10 cellular contexts compared by ENCODE assay signal in genomic region chr1:200877839-200878551, GRCh38. TPM values are rescaled to one million over a fixed set of nuclear protein-coding genes. Genes with fewer than 3 reads are reported as not detected.
DNase-seq lines count a peak whose midpoint lies in the region; ATAC-seq and TF ChIP-seq lines count a peak whose summit lies in the region.
"Had no signal": no experiment of that assay in that cellular context is flagged by ENCODE, and none has a peak within 500 bp of the region (broad histone marks: within the 10 kb centered on the region; RNA-seq: fewer than 3 reads in every experiment).

No MANE protein-coding gene starts in this region.

- H2BK120ac ChIP-seq in mesenchymal stem cell (ENCODE audit: low read depth, low read length): no peak overlapping the region

- no peak overlapping the region for H2BK5ac ChIP-seq in mesenchymal stem cell (ENCODE audit: low read depth, low read length, poor library complexity, severe bottlenecking)

- ATAC-seq in GM19467 (IDR thresholded peaks at IDR 0.05; ENCODE audit: unreplicated experiment) (peak; percentile 52), HG03460 (IDR thresholded peaks at IDR 0.05; ENCODE audit: unreplicated experiment) (peak; percentile 72)
- peak; percentile 78 to 86 for ATAC-seq in activated naive CD4-positive, alpha-beta T cell treated with anti-CD3 and anti-CD28 coated beads, Interleukin-2, amount 50 U/mL, for 72 hours

- H2AK5ac ChIP-seq in mesenchymal stem cell (ENCODE audit: low read length, severe bottlenecking): no peak overlapping the region

- no peaks in the 10 kb centered on the region for H3K9me3 ChIP-seq in mesenchymal stem cell (ENCODE audit: control insufficient read depth, low read length)
- H3K9me3 ChIP-seq: BLaER1 treated with 17β-estradiol and CSF1 and Interleukin-3, amounts not matched to agents 10 nM and 100 nM had no signal

- H2BK12ac ChIP-seq in mesenchymal stem cell (ENCODE audit: low read length in 2 of 2): no peak overlapping the region

- no peak overlapping the region for H3K23ac ChIP-seq in mesenchymal stem cell (ENCODE audit: low read length in 2 of 2)

- no peak overlapping the region for H3K4me2 ChIP-seq in mesenchymal stem cell (ENCODE audit: low read length, poor library complexity, severe bottlenecking)

- H3K4me3 Mint-ChIP-seq in mesothelial cell of epicardium: no peak overlapping the region
- H3K4me3 Mint-ChIP-seq: T-helper 1 cell treated with Interleukin-12 subunit alpha and Interleukin-12 subunit beta and Interleukin-4 antibody, amounts not matched to agents 30 μg/mL and 1 μg/mL, for 36 hours had no signal

- H3K4me1 Mint-ChIP-seq in mesothelial cell of epicardium: peaks cover 9% of the 10 kb centered on the region

- H3K4ac ChIP-seq in mesenchymal stem cell (ENCODE audit: low read depth in 1 of 2, low read length in 2 of 2): no peak overlapping the region

- H3K36me3 ChIP-seq in mesenchymal stem cell (ENCODE audit: control insufficient read depth in 1 of 2, insufficient read depth in 2 of 2, low read depth in 1 of 2, low read length in 2 of 2): peaks cover 0 to 6% of the 10 kb centered on the region in 2 experiments
- H3K36me3 ChIP-seq: BLaER1 treated with 17β-estradiol and CSF1 and Interleukin-3, amounts not matched to agents 10 nM and 100 nM had no signal

- TF ChIP-seq CTCF in mesothelial cell of epicardium (IDR thresholded peaks at IDR 0.05; ENCODE audit: unreplicated experiment): no peak

- no peak overlapping the region for H3K14ac ChIP-seq in mesenchymal stem cell (ENCODE audit: low read length in 2 of 2)

- H3K4me3 ChIP-seq in mesenchymal stem cell (ENCODE audit: insufficient read depth in 1 of 2, low read depth in 1 of 2, low read length in 2 of 2): no peak overlapping the region
- H3K4me3 ChIP-seq: BLaER1 treated with 17β-estradiol and CSF1 and Interleukin-3, amounts not matched to agents 10 nM and 100 nM had no signal

- no peak overlapping the region for H4K8ac ChIP-seq in mesenchymal stem cell (ENCODE audit: low read length)

- H2BK15ac ChIP-seq in mesenchymal stem cell (ENCODE audit: low read depth, poor library complexity, severe bottlenecking): no peak overlapping the region

- peaks cover 0 to 11% of the 10 kb centered on the region in 2 donors for H3K36me3 Mint-ChIP-seq in activated naive CD4-positive, alpha-beta T cell treated with anti-CD3 and anti-CD28 coated beads, Interleukin-2, amount 50 U/mL, for 72 hours
- no peaks in the 10 kb centered on the region for H3K36me3 Mint-ChIP-seq in mesothelial cell of epicardium

- no peak overlapping the region for H3K27ac ChIP-seq in mesenchymal stem cell (ENCODE audit: low read length, poor library complexity, severe bottlenecking)
- H3K27ac ChIP-seq: BLaER1 treated with 17β-estradiol and CSF1 and Interleukin-3, amounts not matched to agents 10 nM and 100 nM had no signal

- H2AFZ ChIP-seq in mesenchymal stem cell (ENCODE audit: low read depth, low read length): no peak overlapping the region

- no peak overlapping the region for H3K9ac ChIP-seq in mesenchymal stem cell (ENCODE audit: low read length)
- H3K9ac ChIP-seq: BLaER1 treated with 17β-estradiol and CSF1 and Interleukin-3, amounts not matched to agents 10 nM and 100 nM had no signal

- DNase-seq in AG08396 (ENCODE audit: low spot score): peak; percentile 2
- peak; percentile 58 to 80 for DNase-seq in activated naive CD4-positive, alpha-beta T cell treated with anti-CD3 and anti-CD28 coated beads, Interleukin-2, amount 50 U/mL, for 72 hours (ENCODE audit: low spot score in 2 of 2)
- DNase-seq in mesothelial cell of epicardium (ENCODE audit: low spot score in 2 of 2, unreplicated experiment in 2 of 2): no peak
- DNase-seq in mesenchymal stem cell: no peak
- no peak for DNase-seq in COLO668 (lab: John Stamatoyannopoulos, UW; ENCODE audit: unreplicated experiment)
- DNase-seq in DMS153 (lab: John Stamatoyannopoulos, UW): no peak

- no peaks in the 10 kb centered on the region for H3K9me3 Mint-ChIP-seq in activated naive CD4-positive, alpha-beta T cell treated with anti-CD3 and anti-CD28 coated beads, Interleukin-2, amount 50 U/mL, for 72 hours
- H3K9me3 Mint-ChIP-seq in mesothelial cell of epicardium: no peaks in the 10 kb centered on the region
- H3K9me3 Mint-ChIP-seq: T-helper 1 cell treated with Interleukin-12 subunit alpha and Interleukin-12 subunit beta and Interleukin-4 antibody, amounts not matched to agents 30 μg/mL and 1 μg/mL, for 36 hours had no signal

- peaks cover 3% of the 10 kb centered on the region for H3K4me1 ChIP-seq in mesenchymal stem cell (ENCODE audit: control insufficient read depth, insufficient read depth, low read depth, low read length)

- 80% methylated on average over 4 of the region's 6 CpGs for WGBS in mesenchymal stem cell

- H3K79me1 ChIP-seq in mesenchymal stem cell (replicated peaks; ENCODE audit: low read length, poor library complexity, severe bottlenecking): no peaks in the 10 kb centered on the region

- H3K27me3 Mint-ChIP-seq in mesothelial cell of epicardium (ENCODE audit: low read depth): no peaks in the 10 kb centered on the region

- no peak overlapping the region for H4K91ac ChIP-seq in mesenchymal stem cell (ENCODE audit: low read length)

- peaks cover 3 to 62% of the 10 kb centered on the region in 2 experiments for H3K27me3 ChIP-seq in mesenchymal stem cell (ENCODE audit: control insufficient read depth in 1 of 2, insufficient read depth in 1 of 2, low read length in 2 of 2)

- H3K27ac Mint-ChIP-seq in activated naive CD4-positive, alpha-beta T cell treated with anti-CD3 and anti-CD28 coated beads, Interleukin-2, amount 50 U/mL, for 72 hours: peak overlapping the region in 1 of 2 donors; percentile 27
- no peak overlapping the region for H3K27ac Mint-ChIP-seq in mesothelial cell of epicardium
- H3K27ac Mint-ChIP-seq: T-helper 1 cell treated with Interleukin-12 subunit alpha and Interleukin-12 subunit beta and Interleukin-4 antibody, amounts not matched to agents 30 μg/mL and 1 μg/mL, for 36 hours had no signal

- no peak overlapping the region for H3K18ac ChIP-seq in mesenchymal stem cell (ENCODE audit: low read depth in 1 of 2, low read length in 2 of 2)

RNA-seq across cellular contexts. Expression of gene GPR25, which starts 5.2 kb away (rescaled TPM):
- total RNA-seq in activated naive CD4-positive, alpha-beta T cell treated with anti-CD3 and anti-CD28 coated beads, Interleukin-2, amount 50 U/mL, for 72 hours: not detected
- 0.25 TPM in 1 of 3 replicates, not detected in the others for total RNA-seq in mesothelial cell of epicardium
- polyA plus RNA-seq in mesenchymal stem cell (2013, experiment 1 of 2): not detected
- polyA plus RNA-seq in mesenchymal stem cell (2013, experiment 2 of 2): not detected

RNA-seq across cellular contexts. Expression of gene INAVA, which starts 16.7 kb away (rescaled TPM):
- total RNA-seq in activated naive CD4-positive, alpha-beta T cell treated with anti-CD3 and anti-CD28 coated beads, Interleukin-2, amount 50 U/mL, for 72 hours: under 1 TPM; 0.09 to 0.88 TPM
- total RNA-seq in mesothelial cell of epicardium: 34.6 to 36.6 TPM (median 35.7 TPM) in 3 replicates
- polyA plus RNA-seq in mesenchymal stem cell (2013, experiment 1 of 2): 0.64 TPM
- 0.45 TPM for polyA plus RNA-seq in mesenchymal stem cell (2013, experiment 2 of 2)

Comparison
In these comparisons a context has a peak if more than half of its experiments do, and no peak if none do; other contexts are left out.
1. DNase-seq: peak in AG08396 (single experiment) and activated naive CD4-positive, alpha-beta T cell treated with anti-CD3 and anti-CD28 coated beads, Interleukin-2, amount 50 U/mL, for 72 hours (2 of 2); none in mesothelial cell of epicardium (0 of 2), mesenchymal stem cell (single experiment), COLO668 (single experiment) and DMS153 (single experiment).
2. RNA of gene INAVA, which starts 16.7 kb away (total RNA-seq): 34.6 to 36.6 TPM in mesothelial cell of epicardium; 0.09 to 0.88 TPM in activated naive CD4-positive, alpha-beta T cell treated with anti-CD3 and anti-CD28 coated beads, Interleukin-2, amount 50 U/mL, for 72 hours; every median in the first group is over 10 times any median in the second.
3. Peak in every context shown above with its lines, with median percentiles within 50 percentile points of each other: ATAC-seq.